8 cellular contexts compared by ENCODE assay signal in genomic region chr9:14585730-14586473, GRCh38.
A peak's percentile ranks its signal among the peaks of the same experiment; 100 is the strongest.
DNase-seq lines count a peak whose midpoint lies in the region; ATAC-seq and TF ChIP-seq lines count a peak whose summit lies in the region.

No MANE protein-coding gene starts in this region.

- DNase-seq in activated T-helper 2 cell treated with anti-CD3 and anti-CD28 coated beads, Interferon-gamma antibody, Interleukin-2, Interleukin-4, amounts not matched to agents 10 μg/mL and 5 μg/mL and 100 μg/mL, durations not matched to agents 14 hours and 24 hours and 36 hours (ENCODE audit: low spot score), result peak; percentile 11
- DNase-seq in pons (ENCODE audit: low spot score), result no peak
- DNase-seq in GM23338 (ENCODE audit: low spot score), result no peak
- no peak for DNase-seq in breast epithelium (ENCODE audit: low spot score in 2 of 2)
- DNase-seq in SHP77 (lab: John Stamatoyannopoulos, UW), result no peak

- no peak overlapping the region for H2AFZ ChIP-seq in GM23338

- no peak overlapping the region for H3K4me2 ChIP-seq in GM23338

- no peaks in the 10 kb centered on the region for H3K36me3 ChIP-seq in GM23338 (ENCODE audit: insufficient read depth)
- no peaks in the 10 kb centered on the region for H3K36me3 ChIP-seq in breast epithelium

- H3K4me3 ChIP-seq in GM23338 (no peak overlapping the region), breast epithelium (no peak overlapping the region)

- H3K27ac ChIP-seq in GM23338 (ENCODE audit: low read depth), result no peak overlapping the region
- H3K27ac ChIP-seq in breast epithelium, result no peak overlapping the region

- no peaks in the 10 kb centered on the region for H3K36me3 Mint-ChIP-seq in activated T-helper 2 cell treated with anti-CD3 and anti-CD28 coated beads, Interferon-gamma antibody, Interleukin-2, Interleukin-4, amounts not matched to agents 10 μg/mL and 5 μg/mL and 100 μg/mL, durations not matched to agents 14 hours and 24 hours and 36 hours (ENCODE audit: low read depth)
- H3K36me3 Mint-ChIP-seq in GM23338 (ENCODE audit: low read depth), result peaks cover 8% of the 10 kb centered on the region; the same call in 2 of the 3 replicates

- H3K27ac Mint-ChIP-seq in activated T-helper 2 cell treated with anti-CD3 and anti-CD28 coated beads, Interferon-gamma antibody, Interleukin-2, Interleukin-4, amounts not matched to agents 10 μg/mL and 5 μg/mL and 100 μg/mL, durations not matched to agents 14 hours and 24 hours and 36 hours, result no peak overlapping the region
- H3K27ac Mint-ChIP-seq in GM23338, result no peak overlapping the region

- H3K27me3 ChIP-seq in GM23338 (ENCODE audit: insufficient read depth), result no peaks in the 10 kb centered on the region
- no peaks in the 10 kb centered on the region for H3K27me3 ChIP-seq in breast epithelium

- no peaks in the 10 kb centered on the region; the same call in 1 of the 2 replicates for H3K9me2 ChIP-seq in GM23338 (ENCODE audit: insufficient read depth)

- peaks cover 10% of the 10 kb centered on the region for H3K4me1 Mint-ChIP-seq in activated T-helper 2 cell treated with anti-CD3 and anti-CD28 coated beads, Interferon-gamma antibody, Interleukin-2, Interleukin-4, amounts not matched to agents 10 μg/mL and 5 μg/mL and 100 μg/mL, durations not matched to agents 14 hours and 24 hours and 36 hours (ENCODE audit: low read depth)
- H3K4me1 Mint-ChIP-seq in GM23338, result no peaks in the 10 kb centered on the region

- no peak overlapping the region for H3K4me3 Mint-ChIP-seq in activated T-helper 2 cell treated with anti-CD3 and anti-CD28 coated beads, Interferon-gamma antibody, Interleukin-2, Interleukin-4, amounts not matched to agents 10 μg/mL and 5 μg/mL and 100 μg/mL, durations not matched to agents 14 hours and 24 hours and 36 hours (ENCODE audit: low read depth)
- H3K4me3 Mint-ChIP-seq in GM23338, result no peak overlapping the region

- no peaks in the 10 kb centered on the region for H3K79me2 ChIP-seq in GM23338 (replicated peaks; ENCODE audit: insufficient read depth)

- H4K20me1 ChIP-seq in GM23338 (replicated peaks; ENCODE audit: insufficient read depth), result no peaks in the 10 kb centered on the region

- no peak for TF ChIP-seq CTCF in GM23338 (conservative IDR thresholded peaks at IDR 0.05; ENCODE audit: low read depth in 2 of 2)
- TF ChIP-seq CTCF in breast epithelium (IDR thresholded peaks at IDR 0.05), result no peak

- H3K4me1 ChIP-seq in GM23338 (ENCODE audit: insufficient read depth), result no peaks in the 10 kb centered on the region
- H3K4me1 ChIP-seq in breast epithelium, result no peaks in the 10 kb centered on the region

- ATAC-seq in GM18505 (IDR thresholded peaks at IDR 0.05; ENCODE audit: unreplicated experiment), result peak; percentile 99
- peak; percentile 99 for ATAC-seq in GM19452 (IDR thresholded peaks at IDR 0.05; ENCODE audit: unreplicated experiment)
- ATAC-seq in HG03095 (IDR thresholded peaks at IDR 0.05; ENCODE audit: unreplicated experiment), result peak; percentile 99
- no peak for ATAC-seq in GM23338

- intact Hi-C loops in activated T-helper 2 cell treated with anti-CD3 and anti-CD28 coated beads, Interferon-gamma antibody, Interleukin-2, Interleukin-4, amounts not matched to agents 10 μg/mL and 5 μg/mL and 100 μg/mL, durations not matched to agents 14 hours and 24 hours and 36 hours (cut with micrococcal nuclease), result loop anchor here (1.0 kb wide), 1 partner anchor 26 kb away; no protein-coding TSS in a partner anchor
- intact Hi-C loops in breast epithelium (cut with DNase I; ENCODE audit: low total_unique reads), result no loop called here

- TF ChIP-seq POLR2A in GM18505 (IDR thresholded peaks at IDR 0.05; ENCODE audit: borderline replicate concordance, extremely low read depth, insufficient read depth, insufficient read length), result no peak
- no peak for TF ChIP-seq POLR2A in breast epithelium (IDR thresholded peaks at IDR 0.05)

- no peaks in the 10 kb centered on the region for H3K9me3 ChIP-seq in breast epithelium

- H3F3A ChIP-seq in GM23338 (replicated peaks; ENCODE audit: low read depth), result no peaks in the 10 kb centered on the region

- peaks cover 19% of the 10 kb centered on the region for H3K27me3 Mint-ChIP-seq in activated T-helper 2 cell treated with anti-CD3 and anti-CD28 coated beads, Interferon-gamma antibody, Interleukin-2, Interleukin-4, amounts not matched to agents 10 μg/mL and 5 μg/mL and 100 μg/mL, durations not matched to agents 14 hours and 24 hours and 36 hours (ENCODE audit: low read depth)
- H3K27me3 Mint-ChIP-seq in GM23338 (ENCODE audit: insufficient read depth, low read depth, poor library complexity), result peaks cover 3% of the 10 kb centered on the region

- peaks cover 13% of the 10 kb centered on the region for H3K9me3 Mint-ChIP-seq in activated T-helper 2 cell treated with anti-CD3 and anti-CD28 coated beads, Interferon-gamma antibody, Interleukin-2, Interleukin-4, amounts not matched to agents 10 μg/mL and 5 μg/mL and 100 μg/mL, durations not matched to agents 14 hours and 24 hours and 36 hours
- H3K9me3 Mint-ChIP-seq in GM23338, result peaks cover 9% of the 10 kb centered on the region

TF ChIP-seq in GM23338, 12 proteins besides CTCF, POLR2A, EP300 and RAD21:
- TF ChIP-seq POLR2AphosphoS5 (IDR thresholded peaks at IDR 0.05; ENCODE audit: low read depth), result no peak
